ENCODE assay signal across 9 cellular contexts in genomic region chrX:24515447-24515846, GRCh38. TPM values are rescaled to one million over a fixed set of nuclear protein-coding genes. Genes with fewer than 3 reads are reported as not detected.
DNase-seq lines count a peak whose midpoint lies in the region; ATAC-seq and TF ChIP-seq lines count a peak whose summit lies in the region.
"Had no signal": no experiment of that assay in that cellular context is flagged by ENCODE, and none has a peak within 500 bp of the region (broad histone marks: within the 10 kb centered on the region; RNA-seq: fewer than 3 reads in every experiment).

No MANE protein-coding gene starts in this region.

- no peaks in the 10 kb centered on the region for H3K27me3 Mint-ChIP-seq in chondrocyte (ENCODE audit: low read depth)
- peaks cover 4% of the 10 kb centered on the region for H3K27me3 Mint-ChIP-seq in nephron progenitor cell (ENCODE audit: low read depth, poor library complexity)
- no peaks in the 10 kb centered on the region for H3K27me3 Mint-ChIP-seq in stimulated activated naive CD8-positive, alpha-beta T cell treated with anti-CD3 and anti-CD28 coated beads, Interleukin-15, amount 100 ng/mL, for 72 hours

- peaks cover 7% of the 10 kb centered on the region for H3K36me3 Mint-ChIP-seq in chondrocyte (ENCODE audit: low read depth)
- H3K36me3 Mint-ChIP-seq in nephron progenitor cell (ENCODE audit: low read depth) = peaks cover 36% of the 10 kb centered on the region

- no peak overlapping the region for H3K4me3 Mint-ChIP-seq in chondrocyte (ENCODE audit: unreplicated experiment)
- H3K4me3 Mint-ChIP-seq in nephron progenitor cell = no peak overlapping the region
- H3K4me3 Mint-ChIP-seq in stimulated activated naive CD8-positive, alpha-beta T cell treated with anti-CD3 and anti-CD28 coated beads, Interleukin-15, amount 100 ng/mL, for 72 hours = no peak overlapping the region

- TF ChIP-seq CTCF in chondrocyte (IDR thresholded peaks at IDR 0.05) = peak; percentile 80
- peak; percentile 13 for TF ChIP-seq CTCF in nephron progenitor cell (IDR thresholded peaks at IDR 0.05)

- H3K27ac Mint-ChIP-seq in chondrocyte (ENCODE audit: unreplicated experiment) (no peak overlapping the region), nephron progenitor cell (no peak overlapping the region)
- peak overlapping the region in 1 of 2 donors; percentile 46 for H3K27ac Mint-ChIP-seq in stimulated activated naive CD8-positive, alpha-beta T cell treated with anti-CD3 and anti-CD28 coated beads, Interleukin-15, amount 100 ng/mL, for 72 hours

- H3K9me3 Mint-ChIP-seq in chondrocyte (ENCODE audit: low read depth) (no peaks in the 10 kb centered on the region), nephron progenitor cell (no peaks in the 10 kb centered on the region)
- no peaks in the 10 kb centered on the region for H3K9me3 Mint-ChIP-seq in stimulated activated naive CD8-positive, alpha-beta T cell treated with anti-CD3 and anti-CD28 coated beads, Interleukin-15, amount 100 ng/mL, for 72 hours

- H3K4me1 Mint-ChIP-seq in chondrocyte (ENCODE audit: low read depth) = no peaks in the 10 kb centered on the region
- no peaks in the 10 kb centered on the region for H3K4me1 Mint-ChIP-seq in nephron progenitor cell
- peaks cover 11% of the 10 kb centered on the region for H3K4me1 Mint-ChIP-seq in stimulated activated naive CD8-positive, alpha-beta T cell treated with anti-CD3 and anti-CD28 coated beads, Interleukin-15, amount 100 ng/mL, for 72 hours

- DNase-seq in NCI-H1105 treated with DMSO at 0.1 percent for 48 hours (lab: John Stamatoyannopoulos, UW) (peak; percentile 25), NCI-H1105 (lab: John Stamatoyannopoulos, UW) (no peak), NCI-H2171 (lab: John Stamatoyannopoulos, UW) (peak; percentile 5), chondrocyte (ENCODE audit: low spot score) (no peak), nephron progenitor cell (no peak)
- DNase-seq in stimulated activated naive CD8-positive, alpha-beta T cell treated with anti-CD3 and anti-CD28 coated beads, Interleukin-15, amount 100 ng/mL, for 72 hours = no peak
- DNase-seq in stimulated activated CD4-positive, alpha-beta T cell treated with anti-CD3 and anti-CD28 coated beads, Interleukin-2, amount 100 ng/mL, for 24 hours = no peak
- DNase-seq: HCEC 1CT had no signal

- no peak for ATAC-seq in stimulated activated naive CD8-positive, alpha-beta T cell treated with anti-CD3 and anti-CD28 coated beads, Interleukin-15, amount 100 ng/mL, for 72 hours
- ATAC-seq in HG03139 (IDR thresholded peaks at IDR 0.05; ENCODE audit: unreplicated experiment) = no peak

RNA-seq across cellular contexts. Expression of gene PDK3, which starts 50.4 kb away (rescaled TPM):
- total RNA-seq in chondrocyte = 42.8 to 47.5 TPM (median 44.1 TPM) in 3 replicates

Comparison
In these comparisons a context has a peak if more than half of its experiments do, and no peak if none do; other contexts are left out.
1. DNase-seq: peak in NCI-H1105 treated with DMSO at 0.1 percent for 48 hours (single experiment) and NCI-H2171 (single experiment); none in NCI-H1105 (single experiment), chondrocyte (single experiment), nephron progenitor cell (single experiment), stimulated activated naive CD8-positive, alpha-beta T cell treated with anti-CD3 and anti-CD28 coated beads, Interleukin-15, amount 100 ng/mL, for 72 hours (0 of 2) and stimulated activated CD4-positive, alpha-beta T cell treated with anti-CD3 and anti-CD28 coated beads, Interleukin-2, amount 100 ng/mL, for 24 hours (0 of 2).